Comparison of ENCODE assay signal across 22 cellular contexts in genomic region chr20:4711511-4711910, GRCh38. TPM values are rescaled to one million over a fixed set of nuclear protein-coding genes. Genes with fewer than 3 reads are reported as not detected.
DNase-seq lines count a peak whose midpoint lies in the region; ATAC-seq, FAIRE-seq and TF ChIP-seq lines count a peak whose summit lies in the region.
"Had no signal": no experiment of that assay in that cellular context is flagged by ENCODE, and none has a peak within 500 bp of the region (broad histone marks: within the 10 kb centered on the region; RNA-seq: fewer than 3 reads in every experiment).

No MANE protein-coding gene starts in this region.

- no peak overlapping the region for H3K27ac ChIP-seq in neural progenitor cell
- H3K27ac ChIP-seq: RWPE1, transverse colon had no signal

- no peaks in the 10 kb centered on the region for H3K36me3 ChIP-seq in neural progenitor cell
- H3K36me3 ChIP-seq: transverse colon had no signal

- H3K27ac Mint-ChIP-seq in T-helper 2 cell treated with Interferon-gamma antibody and Interleukin-4, amounts not matched to agents 5 μg/mL and 100 μg/mL, for 36 hours, result peak overlapping the region; percentile 77
- H3K27ac Mint-ChIP-seq in neural progenitor cell, result peak overlapping the region; percentile 11
- H3K27ac Mint-ChIP-seq: CD8-positive, alpha-beta T cell had no signal

- no peaks in the 10 kb centered on the region for H3K9me3 ChIP-seq in neural progenitor cell (ENCODE audit: low read depth)
- H3K9me3 ChIP-seq: SK-N-SH, transverse colon had no signal

- no peaks in the 10 kb centered on the region for H3K79me2 ChIP-seq in neural progenitor cell (ENCODE audit: low read depth)

- DNase-seq in GM12891 (ENCODE audit: insufficient read length, low spot score) (no peak), neural progenitor cell (ENCODE audit: low spot score) (no peak), NCI-H526 treated with DMSO at 0.1 percent for 48 hours (lab: John Stamatoyannopoulos, UW) (no peak), RCC 7860 (ENCODE audit: low spot score) (no peak)
- DNase-seq in T-helper 2 cell treated with Interferon-gamma antibody and Interleukin-4, amounts not matched to agents 5 μg/mL and 100 μg/mL, for 36 hours (ENCODE audit: low spot score), result no peak
- DNase-seq in central memory CD4-positive, alpha-beta T cell, result no peak
- DNase-seq: CD8-positive, alpha-beta T cell; mammary epithelial cell; NCI-H524; SK-N-SH; T-helper 9 cell; transverse colon had no signal

- H3K4me1 ChIP-seq in neural progenitor cell, result no peaks in the 10 kb centered on the region
- H3K4me1 ChIP-seq: transverse colon had no signal

- FAIRE-seq in GM12891 (lab: Jason Lieb, UNC) (peak; percentile 64), RCC 7860 (lab: Jason Lieb, UNC) (no peak)
- FAIRE-seq: HTR-8/SVneo had no signal

- no peaks in the 10 kb centered on the region for H4K20me1 ChIP-seq in neural progenitor cell (ENCODE audit: low read depth)

- TF ChIP-seq POLR2A in GM12891 (IDR thresholded peaks at IDR 0.05; ENCODE audit: low read depth, low read length), result no peak

- H3K4me1 Mint-ChIP-seq in T-helper 2 cell treated with Interferon-gamma antibody and Interleukin-4, amounts not matched to agents 5 μg/mL and 100 μg/mL, for 36 hours (ENCODE audit: low read depth), result peaks cover 11% of the 10 kb centered on the region
- H3K4me1 Mint-ChIP-seq in neural progenitor cell, result no peaks in the 10 kb centered on the region
- H3K4me1 Mint-ChIP-seq: brain had no signal

- H3K9ac ChIP-seq in neural progenitor cell, result no peak overlapping the region
- H3K9ac ChIP-seq: SK-N-SH had no signal

- ATAC-seq in HG03432 (IDR thresholded peaks at IDR 0.05; ENCODE audit: unreplicated experiment) (peak; percentile 52), HG02623 (IDR thresholded peaks at IDR 0.05; ENCODE audit: unreplicated experiment) (no peak)
- ATAC-seq: CD8-positive, alpha-beta T cell had no signal

- no peak overlapping the region for H2AFZ ChIP-seq in neural progenitor cell (replicated peaks)

- TF ChIP-seq CTCF in neural progenitor cell (IDR thresholded peaks at IDR 0.05), result no peak

- H3K4me3 Mint-ChIP-seq in T-helper 2 cell treated with Interferon-gamma antibody and Interleukin-4, amounts not matched to agents 5 μg/mL and 100 μg/mL, for 36 hours, result peak overlapping the region; percentile 36
- no peak overlapping the region for H3K4me3 Mint-ChIP-seq in neural progenitor cell
- H3K4me3 Mint-ChIP-seq: brain; CD8-positive, alpha-beta T cell had no signal

- H3K4me2 ChIP-seq in neural progenitor cell, result no peak overlapping the region
- H3K4me2 ChIP-seq: SK-N-SH, smooth muscle cell had no signal

- H3K27me3 ChIP-seq in neural progenitor cell, result no peaks in the 10 kb centered on the region
- H3K27me3 ChIP-seq: transverse colon had no signal

- H3K36me3 Mint-ChIP-seq in T-helper 2 cell treated with Interferon-gamma antibody and Interleukin-4, amounts not matched to agents 5 μg/mL and 100 μg/mL, for 36 hours (ENCODE audit: low read depth), result peaks cover 2% of the 10 kb centered on the region
- H3K36me3 Mint-ChIP-seq in neural progenitor cell, result no peaks in the 10 kb centered on the region
- H3K36me3 Mint-ChIP-seq: brain; CD8-positive, alpha-beta T cell had no signal

- no peak overlapping the region for H3K4me3 ChIP-seq in neural progenitor cell
- H3K4me3 ChIP-seq: smooth muscle cell, transverse colon had no signal

- no peaks in the 10 kb centered on the region for H3F3A ChIP-seq in neural progenitor cell (ENCODE audit: low read depth)

- H3K9me3 Mint-ChIP-seq in T-helper 2 cell treated with Interferon-gamma antibody and Interleukin-4, amounts not matched to agents 5 μg/mL and 100 μg/mL, for 36 hours, result no peaks in the 10 kb centered on the region
- H3K9me3 Mint-ChIP-seq in neural progenitor cell, result peaks cover 8% of the 10 kb centered on the region

- peaks cover 13% of the 10 kb centered on the region for H3K27me3 Mint-ChIP-seq in T-helper 2 cell treated with Interferon-gamma antibody and Interleukin-4, amounts not matched to agents 5 μg/mL and 100 μg/mL, for 36 hours (ENCODE audit: low read depth)
- H3K27me3 Mint-ChIP-seq in neural progenitor cell (ENCODE audit: insufficient read depth, low read depth), result peaks cover 14% of the 10 kb centered on the region

TF ChIP-seq in GM12891, 5 proteins besides CTCF, POLR2A, EP300 and RAD21:
- TF ChIP-seq TAF1 (IDR thresholded peaks at IDR 0.05; ENCODE audit: low read depth, low read length), result no peak
- no peak for TF ChIP-seq PAX5 (IDR thresholded peaks at IDR 0.05; ENCODE audit: insufficient read depth, low read length, severe bottlenecking)
- no peak for TF ChIP-seq SPI1 (IDR thresholded peaks at IDR 0.05; ENCODE audit: low read depth, low read length)
- no peak for TF ChIP-seq POU2F2 (IDR thresholded peaks at IDR 0.05; ENCODE audit: low read depth, low read length)
- TF ChIP-seq POLR2AphosphoS5 (IDR thresholded peaks at IDR 0.05; ENCODE audit: low read depth, low read length), result no peak

RNA-seq across cellular contexts. Expression of gene PRND, which starts 10.2 kb away (rescaled TPM):
- not detected for polyA plus RNA-seq in GM12891 (2012; ENCODE audit: low read depth, missing spikeins)
- not detected in 2 replicates for total RNA-seq in neural progenitor cell (ENCODE audit: low replicate concordance)
- total RNA-seq: CD8-positive, alpha-beta T cell; fibroblast of lung; kidney epithelial cell; LHCN-M2; mammary epithelial cell; renal cortical epithelial cell; smooth muscle cell; transverse colon had no signal
- polyA plus RNA-seq: fibroblast of lung, mammary epithelial cell, SK-N-SH, smooth muscle cell had no signal

RNA-seq across cellular contexts. Expression of gene PRNP, which starts 25.3 kb away (rescaled TPM):
- polyA plus RNA-seq in GM12891 (2012; ENCODE audit: low read depth, missing spikeins), result 5.0 TPM
- 4.2 and 5.4 TPM in 2 replicates for total RNA-seq in neural progenitor cell (ENCODE audit: low replicate concordance)
